Comparison of ENCODE assay signal across 8 cellular contexts in the genomic region with DNA sequence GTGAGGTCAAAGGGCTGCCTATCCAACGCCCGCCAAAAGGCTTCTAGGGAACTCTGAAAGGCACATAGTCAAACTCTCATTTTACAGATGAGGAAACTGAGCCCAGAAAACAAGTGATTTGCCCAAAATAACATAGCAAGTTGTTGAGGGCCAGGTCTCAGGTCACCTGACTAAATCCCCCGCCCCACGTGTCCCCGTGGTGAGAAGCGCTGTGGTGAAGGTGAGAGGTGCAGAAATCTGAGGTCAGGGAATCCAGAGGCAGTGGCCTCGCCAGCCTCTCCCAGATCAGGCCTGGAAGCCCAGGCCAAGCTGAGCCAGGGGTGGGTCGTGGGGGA. TPM values are rescaled to one million over a fixed set of nuclear protein-coding genes. Genes with fewer than 3 reads are reported as not detected.
DNase-seq lines count a peak whose midpoint lies in the region; ATAC-seq and TF ChIP-seq lines count a peak whose summit lies in the region.

No MANE protein-coding gene starts in this region.

- peaks cover 75% of the 10 kb centered on the region for H3K36me3 Mint-ChIP-seq in activated CD8-positive, alpha-beta T cell treated with anti-CD3 and anti-CD28 coated beads, Interleukin-2, amount 10 ng/mL, durations not matched to agents 7 days and 5 days (ENCODE audit: low read depth)

- CTCF ChIA-PET in HEK293 (lab: Yijun Ruan, JAX), result interaction anchor here (1.2 to 1.5 kb wide), 2 partner anchors 18 to 114 kb away, joined by 3 to 5 read pairs; partner anchors contain the start of genes ISG20L2, METTL25B and NTRK1
- CTCF ChIA-PET in activated CD8-positive, alpha-beta T cell treated with anti-CD3 and anti-CD28 coated beads, Interleukin-2, amount 10 ng/mL, durations not matched to agents 7 days and 5 days (lab: Charles Lee), result interaction anchor here (0.8 to 2.1 kb wide), 2 partner anchors 18 to 20 kb away, joined by 3 to 31 read pairs; partner anchors contain the start of genes ISG20L2 and METTL25B

- peak overlapping the region; percentile 98 for H3K4me2 ChIP-seq in skeletal muscle satellite cell (ENCODE audit: low read length)

- no peak for ATAC-seq in activated CD8-positive, alpha-beta T cell treated with anti-CD3 and anti-CD28 coated beads, Interleukin-2, amount 10 ng/mL, durations not matched to agents 7 days and 5 days
- no peak for ATAC-seq in foreskin keratinocyte

- peak overlapping the region; percentile 19 for H3K4me3 ChIP-seq in HEK293 (ENCODE audit: low read depth, low read length)
- peak overlapping the region; percentile 75 for H3K4me3 ChIP-seq in skeletal muscle satellite cell (ENCODE audit: low read length)

- peaks cover 71% of the 10 kb centered on the region for H3K4me1 Mint-ChIP-seq in activated CD8-positive, alpha-beta T cell treated with anti-CD3 and anti-CD28 coated beads, Interleukin-2, amount 10 ng/mL, durations not matched to agents 7 days and 5 days (ENCODE audit: low read depth)

- H3K27ac ChIP-seq in HEK293 (ENCODE audit: extremely low read depth, low read depth, low read length), result peak overlapping the region; percentile 92
- H3K27ac ChIP-seq in foreskin keratinocyte, result peak overlapping the region; percentile 99

- H3K9me3 ChIP-seq in HEK293 (ENCODE audit: control insufficient read depth, insufficient read depth, low read depth, low read length) (no peaks in the 10 kb centered on the region), skeletal muscle satellite cell (replicated peaks; ENCODE audit: low read length) (no peaks in the 10 kb centered on the region)

- POLR2A ChIA-PET in HEK293 (lab: Yijun Ruan, JAX), result interaction anchor here (0.7 to 3.1 kb wide), 3 partner anchors 18 to 30 kb away, joined by 6 to 24 read pairs (median 19); partner anchors contain the start of genes ISG20L2, METTL25B and PRCC
- POLR2A ChIA-PET in activated CD8-positive, alpha-beta T cell treated with anti-CD3 and anti-CD28 coated beads, Interleukin-2, amount 10 ng/mL, durations not matched to agents 7 days and 5 days (lab: Charles Lee), result interaction anchor here (1.2 kb wide), 1 partner anchor 18 kb away, joined by 5 read pairs; the partner anchor contains the start of genes ISG20L2 and METTL25B

- H3K27me3 ChIP-seq in foreskin keratinocyte (no peaks in the 10 kb centered on the region), skeletal muscle satellite cell (ENCODE audit: control insufficient read depth, insufficient read depth, low read length) (no peaks in the 10 kb centered on the region)

- H3K4me1 ChIP-seq in HEK293 (ENCODE audit: control insufficient read depth, insufficient read depth, low read length) (peaks cover 11% of the 10 kb centered on the region; the same call in 1 of the 2 replicates), foreskin keratinocyte (peaks cover 24% of the 10 kb centered on the region), skeletal muscle satellite cell (ENCODE audit: control insufficient read depth, insufficient read depth, low read length) (peaks cover 49% of the 10 kb centered on the region)

- peak overlapping the region; percentile 99 for H3K9ac ChIP-seq in skeletal muscle satellite cell (ENCODE audit: low read depth, low read length)

- peak overlapping the region; percentile 73 for H3K4me3 Mint-ChIP-seq in activated CD8-positive, alpha-beta T cell treated with anti-CD3 and anti-CD28 coated beads, Interleukin-2, amount 10 ng/mL, durations not matched to agents 7 days and 5 days

- H3K27ac Mint-ChIP-seq in activated CD8-positive, alpha-beta T cell treated with anti-CD3 and anti-CD28 coated beads, Interleukin-2, amount 10 ng/mL, durations not matched to agents 7 days and 5 days, result peak overlapping the region; percentile 93

- H3K36me3 ChIP-seq in HEK293 (ENCODE audit: control insufficient read depth in 2 of 2, insufficient read depth in 1 of 2, low read length in 2 of 2) (peaks cover 0 to 51% of the 10 kb centered on the region in 2 experiments; a peak in 1 of 3 replicates), skeletal muscle satellite cell (ENCODE audit: insufficient read depth, low read length) (peaks cover 36% of the 10 kb centered on the region)

- H3K9me3 Mint-ChIP-seq in activated CD8-positive, alpha-beta T cell treated with anti-CD3 and anti-CD28 coated beads, Interleukin-2, amount 10 ng/mL, durations not matched to agents 7 days and 5 days (ENCODE audit: insufficient read depth), result no peaks in the 10 kb centered on the region

- TF ChIP-seq CTCF in HEK293 (tag by site-specific recombination; IDR thresholded peaks at IDR 0.05), result no peak
- no peak for TF ChIP-seq CTCF in foreskin keratinocyte (conservative IDR thresholded peaks at IDR 0.05)

- no peak for DNase-seq in activated CD8-positive, alpha-beta T cell treated with anti-CD3 and anti-CD28 coated beads, Interleukin-2, amount 10 ng/mL, durations not matched to agents 7 days and 5 days
- DNase-seq in foreskin keratinocyte (no peak), NCI-H345 treated with DMSO at 0.1 percent for 48 hours (lab: John Stamatoyannopoulos, UW; ENCODE audit: unreplicated experiment) (no peak), putamen (ENCODE audit: low spot score) (no peak), NCI-H128 (lab: John Stamatoyannopoulos, UW; ENCODE audit: unreplicated experiment) (no peak), NCI-H2227 (lab: John Stamatoyannopoulos, UW; ENCODE audit: unreplicated experiment) (no peak)

- no peaks in the 10 kb centered on the region for H3K27me3 Mint-ChIP-seq in activated CD8-positive, alpha-beta T cell treated with anti-CD3 and anti-CD28 coated beads, Interleukin-2, amount 10 ng/mL, durations not matched to agents 7 days and 5 days (ENCODE audit: low read depth)

TF ChIP-seq in HEK293, 187 proteins besides CTCF, POLR2A, EP300 and RAD21 (continues in another document):
- TF ChIP-seq ZNF792 (tag by site-specific recombination; IDR thresholded peaks at IDR 0.05) (no peak), INSM2 (tag by site-specific recombination; IDR thresholded peaks at IDR 0.05) (no peak), ZNF747 (tag by site-specific recombination; IDR thresholded peaks at IDR 0.05) (no peak), ZNF707 (tag by site-specific recombination; IDR thresholded peaks at IDR 0.05) (no peak), ZNF704 (tag by site-specific recombination; IDR thresholded peaks at IDR 0.05) (no peak), MEIS1 (CRISPR knock-in tag; IDR thresholded peaks at IDR 0.05; ENCODE audit: borderline replicate concordance) (no peak), IKZF3 (tag by site-specific recombination; IDR thresholded peaks at IDR 0.05) (no peak)

RNA-seq across cellular contexts. Expression of gene HDGF, which starts 5.1 kb away (rescaled TPM):
- total RNA-seq in activated CD8-positive, alpha-beta T cell treated with anti-CD3 and anti-CD28 coated beads, Interleukin-2, amount 10 ng/mL, durations not matched to agents 7 days and 5 days, result 100 to 1,000 TPM; 261 to 264 TPM
- total RNA-seq in foreskin keratinocyte, result 430 and 481 TPM in 2 replicates
- 386 and 479 TPM in 2 replicates for polyA plus RNA-seq in foreskin keratinocyte
- 153 and 218 TPM in 2 replicates for total RNA-seq in skeletal muscle satellite cell (2012; rRNA removed)

RNA-seq across cellular contexts. Expression of gene MRPL24, which starts 5.5 kb away (rescaled TPM):
- 10 to 100 TPM; 59.8 to 62.6 TPM for total RNA-seq in activated CD8-positive, alpha-beta T cell treated with anti-CD3 and anti-CD28 coated beads, Interleukin-2, amount 10 ng/mL, durations not matched to agents 7 days and 5 days
- 117 and 145 TPM in 2 replicates for total RNA-seq in foreskin keratinocyte
- polyA plus RNA-seq in foreskin keratinocyte, result 173 and 199 TPM in 2 replicates
- 59.2 and 63.1 TPM in 2 replicates for total RNA-seq in skeletal muscle satellite cell (2012; rRNA removed)

RNA-seq across cellular contexts. Expression of gene ISG20L2, which starts 17.8 kb away (rescaled TPM):
- total RNA-seq in activated CD8-positive, alpha-beta T cell treated with anti-CD3 and anti-CD28 coated beads, Interleukin-2, amount 10 ng/mL, durations not matched to agents 7 days and 5 days, result 10 to 100 TPM; 56.3 to 58.8 TPM
- 31.7 and 32.0 TPM in 2 replicates for total RNA-seq in foreskin keratinocyte
- polyA plus RNA-seq in foreskin keratinocyte, result 22.3 and 28.6 TPM in 2 replicates
- 22.1 and 27.4 TPM in 2 replicates for total RNA-seq in skeletal muscle satellite cell (2012; rRNA removed)

RNA-seq across cellular contexts. Expression of gene METTL25B, which starts 18.1 kb away (rescaled TPM):
- total RNA-seq in activated CD8-positive, alpha-beta T cell treated with anti-CD3 and anti-CD28 coated beads, Interleukin-2, amount 10 ng/mL, durations not matched to agents 7 days and 5 days, result 10 to 100 TPM; 30.0 to 34.0 TPM
- total RNA-seq in foreskin keratinocyte, result 13.8 and 15.7 TPM in 2 replicates
- 19.7 TPM in 2 replicates for polyA plus RNA-seq in foreskin keratinocyte
- 5.7 and 7.1 TPM in 2 replicates for total RNA-seq in skeletal muscle satellite cell (2012; rRNA removed)

RNA-seq across cellular contexts. Expression of gene PRCC, which starts 21.0 kb away (rescaled TPM):
- total RNA-seq in activated CD8-positive, alpha-beta T cell treated with anti-CD3 and anti-CD28 coated beads, Interleukin-2, amount 10 ng/mL, durations not matched to agents 7 days and 5 days, result 10 to 100 TPM; 71.9 to 75.5 TPM
- 37.7 and 43.3 TPM in 2 replicates for total RNA-seq in foreskin keratinocyte
- 54.1 and 62.2 TPM in 2 replicates for polyA plus RNA-seq in foreskin keratinocyte
- 16.5 and 19.2 TPM in 2 replicates for total RNA-seq in skeletal muscle satellite cell (2012; rRNA removed)
